14 cellular contexts compared by ENCODE assay signal in the genomic region with DNA sequence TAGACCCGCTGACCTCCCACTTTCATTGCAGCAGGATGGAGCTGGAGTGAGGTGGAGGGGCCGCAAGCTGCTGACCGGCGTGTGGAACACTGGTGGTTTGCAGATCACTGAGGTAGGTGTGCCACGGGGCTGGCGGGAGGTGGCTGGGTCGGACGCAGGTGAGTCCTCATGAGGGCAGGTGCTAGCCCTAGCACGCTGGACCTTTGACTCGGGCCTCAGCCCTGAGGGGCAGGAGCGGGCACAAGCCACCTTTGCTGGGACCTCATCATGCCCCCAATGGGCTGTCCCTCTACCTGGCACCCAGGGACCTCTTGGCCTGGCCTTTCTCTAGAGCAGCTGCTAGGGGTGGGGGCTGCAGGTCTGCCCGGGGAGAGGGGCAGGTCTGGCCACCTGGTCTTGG.
"Had no signal": no experiment of that assay in that cellular context is flagged by ENCODE, and none has a peak within 500 bp of the region (broad histone marks: within the 10 kb centered on the region; RNA-seq: fewer than 3 reads in every experiment).

No MANE protein-coding gene starts in this region.

- H3K9me3 ChIP-seq: breast epithelium, upper lobe of left lung had no signal

- H3K27me3 ChIP-seq: breast epithelium, upper lobe of left lung had no signal

- FAIRE-seq: small intestine had no signal

- H3K36me3 ChIP-seq: breast epithelium had no signal

- ATAC-seq: activated CD4-positive, alpha-beta T cell treated with anti-CD3 and anti-CD28 coated beads for 36 hours; activated T-cell treated with anti-CD3 and anti-CD28 coated beads, Interleukin-2, amount 50 U/mL, for 72 hours; stimulated activated memory B cell treated with anti-CD40 and anti-IgM and Interleukin-4, amounts not matched to agents 10 μg/mL and 1 μg/mL and 100 μg/mL, for 72 hours had no signal

- H3K27ac ChIP-seq: VCaP had no signal

- DNase-seq: activated CD4-positive, alpha-beta memory T cell treated with anti-CD3 and anti-CD28 coated beads, Interleukin-2, amount 10 ng/mL, durations not matched to agents 7 days and 5 days; activated CD4-positive, alpha-beta T cell treated with anti-CD3 and anti-CD28 coated beads for 36 hours; activated gamma-delta T cell treated with Interleukin-2 at 50 U/mL for 16 hours; activated naive CD8-positive, alpha-beta T cell treated with anti-CD3 and anti-CD28 coated beads for 36 hours; activated T-cell treated with anti-CD3 and anti-CD28 coated beads, Interleukin-2, amount 50 U/mL, for 72 hours; aorta; mesendoderm; nephron progenitor cell; small intestine; T1000; upper lobe of left lung had no signal

- H3K4me3 ChIP-seq: breast epithelium, upper lobe of left lung had no signal
